In genomic region chr15:50134524-50135024, GRCh38 we compare ENCODE assay signal across 9 cellular contexts. TPM values are rescaled to one million over a fixed set of nuclear protein-coding genes. Genes with fewer than 3 reads are reported as not detected.
DNase-seq lines count a peak whose midpoint lies in the region; ATAC-seq and TF ChIP-seq lines count a peak whose summit lies in the region.
"Had no signal": no experiment of that assay in that cellular context is flagged by ENCODE, and none has a peak within 500 bp of the region (broad histone marks: within the 10 kb centered on the region; RNA-seq: fewer than 3 reads in every experiment).

No MANE protein-coding gene starts in this region.

- CTCF ChIA-PET in PC-3 (lab: Charles Lee) = interaction anchor here (1.0 kb wide), 1 partner anchor 182 kb away, joined by 4 read pairs; no protein-coding TSS in a partner anchor

- intact Hi-C loops in PC-3 (cut with micrococcal nuclease) = loop anchor here (5.0 kb wide), 1 partner anchor 82 kb away; no protein-coding TSS in a partner anchor

- POLR2A ChIA-PET in PC-3 (lab: Charles Lee; ENCODE audit: unreplicated experiment) = interaction anchor here (0.7 kb wide), 1 partner anchor 1254 kb away, joined by 4 read pairs; no protein-coding TSS in a partner anchor

- BruUV-seq in PC-3 (replicated peaks; lab: Mats Ljungman, UMichigan) = no TSS peak

- WGBS in suprapubic skin = 34% methylated on average over 2 of the region's 2 CpGs

- TF ChIP-seq CTCF in PC-3 (conservative IDR thresholded peaks at IDR 0.05; ENCODE audit: low read depth, low read length) = no peak
- TF ChIP-seq CTCF in fibroblast of mammary gland (conservative IDR thresholded peaks at IDR 0.05; ENCODE audit: control insufficient read depth, insufficient read depth, low read depth, low read length) = no peak
- no peak for TF ChIP-seq CTCF in suprapubic skin (IDR thresholded peaks at IDR 0.05)

- H3F3A ChIP-seq in PC-3 (ENCODE audit: low read length, unreplicated experiment) = peaks cover 6% of the 10 kb centered on the region

- H3K9me3 ChIP-seq in PC-3 (ENCODE audit: low read length) = no peaks in the 10 kb centered on the region
- H3K9me3 ChIP-seq in suprapubic skin = no peaks in the 10 kb centered on the region
- H3K9me3 ChIP-seq: upper lobe of left lung had no signal

- H3K36me3 ChIP-seq in PC-3 (ENCODE audit: low read depth, low read length) (no peaks in the 10 kb centered on the region), suprapubic skin (no peaks in the 10 kb centered on the region)
- H3K36me3 ChIP-seq: upper lobe of left lung had no signal

- peak overlapping the region; percentile 50; the same call in 1 of the 2 replicates for H3K9ac ChIP-seq in PC-3 (ENCODE audit: low read length)

- H3K4me2 ChIP-seq in PC-3 (ENCODE audit: low read length) = peak overlapping the region; percentile 67

- H3K4me3 ChIP-seq in PC-3 (ENCODE audit: low read length) = no peak overlapping the region; the same call in 1 of the 2 replicates
- no peak overlapping the region for H3K4me3 ChIP-seq in fibroblast of mammary gland (ENCODE audit: control insufficient read depth, low read depth, low read length)
- H3K4me3 ChIP-seq in suprapubic skin = no peak overlapping the region
- H3K4me3 ChIP-seq: upper lobe of left lung had no signal

- peaks cover 31% of the 10 kb centered on the region for H3K4me1 ChIP-seq in PC-3 (ENCODE audit: insufficient read depth, low read length)
- peaks cover 4% of the 10 kb centered on the region for H3K4me1 ChIP-seq in suprapubic skin

- no peak for TF ChIP-seq EP300 in suprapubic skin (IDR thresholded peaks at IDR 0.05)

- no peaks in the 10 kb centered on the region for H3K27me3 ChIP-seq in PC-3 (ENCODE audit: low read length)
- H3K27me3 ChIP-seq in suprapubic skin = no peaks in the 10 kb centered on the region
- H3K27me3 ChIP-seq: upper lobe of left lung had no signal

- no peaks in the 10 kb centered on the region for H3K9me2 ChIP-seq in PC-3 (replicated peaks; ENCODE audit: low read length)

- peak; percentile 82 for ATAC-seq in GM18511 (IDR thresholded peaks at IDR 0.05; ENCODE audit: unreplicated experiment)
- ATAC-seq in HG02763 (IDR thresholded peaks at IDR 0.05; ENCODE audit: unreplicated experiment) = peak; percentile 55
- peak; percentile 71 for ATAC-seq in PC-3

- H2AFZ ChIP-seq in PC-3 (ENCODE audit: low read length) = no peak overlapping the region

- H3K79me2 ChIP-seq in PC-3 (ENCODE audit: low read length) = no peaks in the 10 kb centered on the region

- H3K27ac ChIP-seq in PC-3 (ENCODE audit: low read length) = peak overlapping the region; percentile 91
- peak overlapping the region; percentile 42 for H3K27ac ChIP-seq in suprapubic skin

- no peaks in the 10 kb centered on the region for H4K20me1 ChIP-seq in PC-3 (ENCODE audit: low read length)

- DNase-seq in PC-3 (peak; percentile 74), fibroblast of mammary gland (ENCODE audit: low read depth) (peak; percentile 95), suprapubic skin (ENCODE audit: low spot score in 2 of 2) (no peak), NCI-H2081 (lab: John Stamatoyannopoulos, UW) (no peak), kidney tubule cell (ENCODE audit: low spot score) (no peak)
- DNase-seq in activated CD8-positive, alpha-beta memory T cell treated with anti-CD3 and anti-CD28 coated beads, Interleukin-2, amount 50 U/mL, for 48 hours = no peak
- DNase-seq: upper lobe of left lung had no signal

- TF ChIP-seq POLR2A in suprapubic skin (IDR thresholded peaks at IDR 0.05) = no peak

RNA-seq across cellular contexts. Expression of gene ATP8B4, which starts 15.5 kb away (rescaled TPM):
- not detected in 2 replicates for total RNA-seq in PC-3 (2014; rRNA removed)
- total RNA-seq in suprapubic skin = 1 to 10 TPM; 2.2 to 9.5 (median 3.0) TPM

RNA-seq across cellular contexts. Expression of gene SLC27A2, which starts 47.4 kb away (rescaled TPM):
- total RNA-seq in PC-3 (2014; rRNA removed) (5.8 and 8.1 TPM in 2 replicates), suprapubic skin (10 to 100 TPM in 1 of 4 donors, 1 to 10 TPM in 2, under 1 TPM in 1; 0.72 to 10.2 (median 5.9) TPM)

Comparison
In these comparisons a context has a peak if more than half of its experiments do, and no peak if none do; other contexts are left out.
1. DNase-seq: peak in PC-3 (single experiment) and fibroblast of mammary gland (single experiment); none in suprapubic skin (0 of 2), NCI-H2081 (0 of 2), kidney tubule cell (single experiment) and activated CD8-positive, alpha-beta memory T cell treated with anti-CD3 and anti-CD28 coated beads, Interleukin-2, amount 50 U/mL, for 48 hours (single experiment).
2. Peak in every context shown above with its lines, with median percentiles within 50 percentile points of each other: ATAC-seq.